8 cellular contexts compared by ENCODE assay signal in genomic region chr7:104923010-104923421, GRCh38.
DNase-seq lines count a peak whose midpoint lies in the region; ATAC-seq, FAIRE-seq and TF ChIP-seq lines count a peak whose summit lies in the region.

No MANE protein-coding gene starts in this region.

- H3K27me3 ChIP-seq in upper lobe of left lung: no peaks in the 10 kb centered on the region

- no peaks in the 10 kb centered on the region for H3K36me3 Mint-ChIP-seq in activated T-helper 1 cell treated with anti-CD3 and anti-CD28 coated beads, Interleukin-12 subunit alpha, Interleukin-12 subunit beta, Interleukin-2, Interleukin-4 antibody, amounts not matched to agents 30 ng/mL and 10 ng/mL and 1 ng/mL, durations not matched to agents 14 hours and 24 hours and 36 hours (ENCODE audit: low read depth)

- WGBS in upper lobe of left lung, 2 donors: 17 to 19% methylated on average over 3 to 4 of the region's 4 CpGs

- peaks cover 7% of the 10 kb centered on the region for H3K4me1 Mint-ChIP-seq in activated T-helper 1 cell treated with anti-CD3 and anti-CD28 coated beads, Interleukin-12 subunit alpha, Interleukin-12 subunit beta, Interleukin-2, Interleukin-4 antibody, amounts not matched to agents 30 ng/mL and 10 ng/mL and 1 ng/mL, durations not matched to agents 14 hours and 24 hours and 36 hours (ENCODE audit: low read depth)

- DNase-seq in ELR (ENCODE audit: low read depth) (peak; percentile 92), KG1 (lab: John Stamatoyannopoulos, UW) (peak; percentile 9), RCC 7860 (ENCODE audit: low spot score) (peak; percentile 77), fibroblast of the aortic adventitia (ENCODE audit: low read depth) (peak; percentile 93), omental fat pad (ENCODE audit: low spot score) (no peak), upper lobe of left lung (peak in 1 of 2 donors; percentile 81)
- peak; percentile 64 for DNase-seq in activated T-helper 1 cell treated with anti-CD3 and anti-CD28 coated beads, Interleukin-12 subunit alpha, Interleukin-12 subunit beta, Interleukin-2, Interleukin-4 antibody, amounts not matched to agents 30 ng/mL and 10 ng/mL and 1 ng/mL, durations not matched to agents 14 hours and 24 hours and 36 hours (ENCODE audit: low spot score)

- no peaks in the 10 kb centered on the region for H3K36me3 ChIP-seq in upper lobe of left lung

- TF ChIP-seq EP300 in upper lobe of left lung (IDR thresholded peaks at IDR 0.05): no peak

- peak; percentile 79 for TF ChIP-seq CTCF in fibroblast of the aortic adventitia (IDR thresholded peaks at IDR 0.05; ENCODE audit: insufficient read depth, low read length)
- no peak for TF ChIP-seq CTCF in omental fat pad (IDR thresholded peaks at IDR 0.05)
- TF ChIP-seq CTCF in upper lobe of left lung (IDR thresholded peaks at IDR 0.05): peak; percentile 61 to 84 (median 77)

- no peak for TF ChIP-seq POLR2A in upper lobe of left lung (IDR thresholded peaks at IDR 0.05)

- peak overlapping the region; percentile 43 to 71 (median 64) for H3K27ac ChIP-seq in upper lobe of left lung

- peaks cover 11% of the 10 kb centered on the region for H3K27me3 Mint-ChIP-seq in activated T-helper 1 cell treated with anti-CD3 and anti-CD28 coated beads, Interleukin-12 subunit alpha, Interleukin-12 subunit beta, Interleukin-2, Interleukin-4 antibody, amounts not matched to agents 30 ng/mL and 10 ng/mL and 1 ng/mL, durations not matched to agents 14 hours and 24 hours and 36 hours (ENCODE audit: insufficient read depth)

- peak; percentile 97 for ATAC-seq in GM21786 (IDR thresholded peaks at IDR 0.05; ENCODE audit: unreplicated experiment)
- peak; percentile 87 for ATAC-seq in omental fat pad (ENCODE audit: low FRiP score)
- ATAC-seq in upper lobe of left lung (ENCODE audit: low FRiP score in 2 of 2): peak; percentile 83 to 86

- H3K4me3 Mint-ChIP-seq in activated T-helper 1 cell treated with anti-CD3 and anti-CD28 coated beads, Interleukin-12 subunit alpha, Interleukin-12 subunit beta, Interleukin-2, Interleukin-4 antibody, amounts not matched to agents 30 ng/mL and 10 ng/mL and 1 ng/mL, durations not matched to agents 14 hours and 24 hours and 36 hours: no peak overlapping the region

- H3K4me3 ChIP-seq in fibroblast of the aortic adventitia (ENCODE audit: low read depth, low read length): no peak overlapping the region
- peak overlapping the region in 2 of 4 donors; percentile 1 to 40 for H3K4me3 ChIP-seq in upper lobe of left lung

- no peak overlapping the region for H3K27ac Mint-ChIP-seq in activated T-helper 1 cell treated with anti-CD3 and anti-CD28 coated beads, Interleukin-12 subunit alpha, Interleukin-12 subunit beta, Interleukin-2, Interleukin-4 antibody, amounts not matched to agents 30 ng/mL and 10 ng/mL and 1 ng/mL, durations not matched to agents 14 hours and 24 hours and 36 hours

- intact Hi-C loops in activated T-helper 1 cell treated with anti-CD3 and anti-CD28 coated beads, Interleukin-12 subunit alpha, Interleukin-12 subunit beta, Interleukin-2, Interleukin-4 antibody, amounts not matched to agents 30 ng/mL and 10 ng/mL and 1 ng/mL, durations not matched to agents 14 hours and 24 hours and 36 hours (cut with micrococcal nuclease): loop anchor here (1.0 to 5.0 kb wide), 11 partner anchors 20 to 666 kb away; partner anchors contain the start of gene RINT1

- H3K9me3 ChIP-seq in upper lobe of left lung: no peaks in the 10 kb centered on the region

- H3K9me3 Mint-ChIP-seq in activated T-helper 1 cell treated with anti-CD3 and anti-CD28 coated beads, Interleukin-12 subunit alpha, Interleukin-12 subunit beta, Interleukin-2, Interleukin-4 antibody, amounts not matched to agents 30 ng/mL and 10 ng/mL and 1 ng/mL, durations not matched to agents 14 hours and 24 hours and 36 hours: no peaks in the 10 kb centered on the region

- FAIRE-seq in RCC 7860 (lab: Jason Lieb, UNC): peak; percentile 15

- peaks cover 6 to 13% (median 8%) of the 10 kb centered on the region in 4 donors for H3K4me1 ChIP-seq in upper lobe of left lung

Comparison
In these comparisons a context has a peak if more than half of its experiments do, and no peak if none do; other contexts are left out.
1. CTCF ChIP-seq: peak in fibroblast of the aortic adventitia (single experiment) and upper lobe of left lung (6 of 6); none in omental fat pad (0 of 3).
2. Peak in every context shown above with its lines, with median percentiles within 50 percentile points of each other: ATAC-seq.